Comparison of ENCODE assay signal across 22 cellular contexts in genomic region chr14:73815849-73816816, GRCh38. TPM values are rescaled to one million over a fixed set of nuclear protein-coding genes. Genes with fewer than 3 reads are reported as not detected.
DNase-seq lines count a peak whose midpoint lies in the region; ATAC-seq, FAIRE-seq and TF ChIP-seq lines count a peak whose summit lies in the region.
"Had no signal": no experiment of that assay in that cellular context is flagged by ENCODE, and none has a peak within 500 bp of the region (broad histone marks: within the 10 kb centered on the region; RNA-seq: fewer than 3 reads in every experiment).

No MANE protein-coding gene starts in this region.

- no peak overlapping the region for H2BK12ac ChIP-seq in mesenchymal stem cell (ENCODE audit: low read length in 2 of 2)

- H3K4me3 ChIP-seq in Loucy (ENCODE audit: low read length, poor library complexity, severe bottlenecking), result no peak overlapping the region
- H3K4me3 ChIP-seq in astrocyte (ENCODE audit: insufficient read depth, low read depth, low read length), result no peak overlapping the region
- no peak overlapping the region for H3K4me3 ChIP-seq in mesenchymal stem cell (ENCODE audit: insufficient read depth in 1 of 2, low read depth in 1 of 2, low read length in 2 of 2)
- H3K4me3 ChIP-seq: MG63, prostate gland had no signal

- no peaks in the 10 kb centered on the region for H3K9me3 ChIP-seq in Loucy (ENCODE audit: insufficient read depth, low read depth, low read length)
- H3K9me3 ChIP-seq in astrocyte (ENCODE audit: insufficient read depth, low read depth, low read length), result no peaks in the 10 kb centered on the region
- H3K9me3 ChIP-seq in mesenchymal stem cell (ENCODE audit: control insufficient read depth, low read length), result no peaks in the 10 kb centered on the region
- H3K9me3 ChIP-seq: MG63, prostate gland had no signal

- H2AFZ ChIP-seq in Loucy (ENCODE audit: low read length) (peak overlapping the region; percentile 25; the same call in 1 of the 2 replicates), astrocyte (ENCODE audit: low read depth, low read length) (no peak overlapping the region), mesenchymal stem cell (ENCODE audit: low read depth, low read length) (no peak overlapping the region)

- no peaks in the 10 kb centered on the region for H3F3A ChIP-seq in Loucy (ENCODE audit: low read depth)

- no peak overlapping the region for H3K4ac ChIP-seq in mesenchymal stem cell (ENCODE audit: low read depth in 1 of 2, low read length in 2 of 2)

- no peaks in the 10 kb centered on the region for H4K20me1 ChIP-seq in Loucy (ENCODE audit: insufficient read depth, low read length, poor library complexity, severe bottlenecking)
- H4K20me1 ChIP-seq in astrocyte (ENCODE audit: insufficient read depth, low read length), result no peaks in the 10 kb centered on the region

- H3K9me3 Mint-ChIP-seq in astrocyte (ENCODE audit: unreplicated experiment), result no peaks in the 10 kb centered on the region
- no peaks in the 10 kb centered on the region for H3K9me3 Mint-ChIP-seq in stimulated activated effector memory CD8-positive, alpha-beta T cell treated with anti-CD3 and anti-CD28 coated beads, Interleukin-12 subunit alpha, Interleukin-12 subunit beta, amount 100 ng/mL, for 72 hours
- H3K9me3 Mint-ChIP-seq: activated naive CD4-positive, alpha-beta T cell treated with anti-CD3 and anti-CD28 coated beads for 36 hours; CD8-positive, alpha-beta T cell; natural killer cell treated with Interleukin-12 subunit alpha and Interleukin-12 subunit beta and Interleukin-15 and Interleukin-18, amount 100 ng/mL, for 72 hours had no signal

- H2BK5ac ChIP-seq in mesenchymal stem cell (ENCODE audit: low read depth, low read length, poor library complexity, severe bottlenecking), result no peak overlapping the region

- no peak overlapping the region for H3K9ac ChIP-seq in Loucy (ENCODE audit: low read depth, low read length, poor library complexity, severe bottlenecking)
- no peak overlapping the region for H3K9ac ChIP-seq in astrocyte (ENCODE audit: low read length)
- no peak overlapping the region for H3K9ac ChIP-seq in mesenchymal stem cell (ENCODE audit: low read length)

- no peak overlapping the region for H3K4me3 Mint-ChIP-seq in astrocyte (ENCODE audit: unreplicated experiment)
- H3K4me3 Mint-ChIP-seq in stimulated activated effector memory CD8-positive, alpha-beta T cell treated with anti-CD3 and anti-CD28 coated beads, Interleukin-12 subunit alpha, Interleukin-12 subunit beta, amount 100 ng/mL, for 72 hours, result no peak overlapping the region
- H3K4me3 Mint-ChIP-seq: activated naive CD4-positive, alpha-beta T cell treated with anti-CD3 and anti-CD28 coated beads for 36 hours; CD8-positive, alpha-beta T cell; natural killer cell treated with Interleukin-12 subunit alpha and Interleukin-12 subunit beta and Interleukin-15 and Interleukin-18, amount 100 ng/mL, for 72 hours had no signal

- H3K4me1 ChIP-seq in Loucy (ENCODE audit: insufficient read depth, low read length, poor library complexity, severe bottlenecking), result peaks cover 1% of the 10 kb centered on the region
- H3K4me1 ChIP-seq in astrocyte (ENCODE audit: insufficient read depth, low read length), result peaks cover 5% of the 10 kb centered on the region
- no peaks in the 10 kb centered on the region for H3K4me1 ChIP-seq in mesenchymal stem cell (ENCODE audit: control insufficient read depth, insufficient read depth, low read depth, low read length)
- H3K4me1 ChIP-seq: prostate gland had no signal

- no peak for FAIRE-seq in astrocyte (lab: Jason Lieb, UNC)
- FAIRE-seq: small intestine had no signal

- no peak for TF ChIP-seq CTCF in Loucy (conservative IDR thresholded peaks at IDR 0.05; ENCODE audit: low read length)
- TF ChIP-seq CTCF in astrocyte (IDR thresholded peaks at IDR 0.05; ENCODE audit: insufficient read depth, low read depth, low read length), result no peak

- H2BK120ac ChIP-seq in mesenchymal stem cell (ENCODE audit: low read depth, low read length), result no peak overlapping the region

- H3K9me2 ChIP-seq in Loucy (replicated peaks; ENCODE audit: low read depth, low read length), result no peaks in the 10 kb centered on the region

- H4K91ac ChIP-seq in mesenchymal stem cell (ENCODE audit: low read length), result no peak overlapping the region

- H3K4me2 ChIP-seq in Loucy (ENCODE audit: low read depth, low read length, poor library complexity, severe bottlenecking) (no peak overlapping the region), astrocyte (ENCODE audit: low read length) (peak overlapping the region; percentile 7), mesenchymal stem cell (ENCODE audit: low read length, poor library complexity, severe bottlenecking) (no peak overlapping the region)

- H3K27me3 Mint-ChIP-seq in astrocyte (ENCODE audit: low read depth, unreplicated experiment), result peaks cover 2% of the 10 kb centered on the region

- H3K23ac ChIP-seq in mesenchymal stem cell (ENCODE audit: low read length in 2 of 2), result no peak overlapping the region

- WGBS in mesenchymal stem cell, result 76% methylated on average over 6 of the region's 10 CpGs

- no peak overlapping the region for H3K18ac ChIP-seq in mesenchymal stem cell (ENCODE audit: low read depth in 1 of 2, low read length in 2 of 2)

- no peaks in the 10 kb centered on the region for H3K79me2 ChIP-seq in Loucy (ENCODE audit: insufficient read depth, low read length)
- H3K79me2 ChIP-seq in astrocyte (ENCODE audit: insufficient read depth, low read length), result no peaks in the 10 kb centered on the region

- H3K4me1 Mint-ChIP-seq in astrocyte (ENCODE audit: low read depth, unreplicated experiment), result no peaks in the 10 kb centered on the region
- peaks cover 28% of the 10 kb centered on the region for H3K4me1 Mint-ChIP-seq in stimulated activated effector memory CD8-positive, alpha-beta T cell treated with anti-CD3 and anti-CD28 coated beads, Interleukin-12 subunit alpha, Interleukin-12 subunit beta, amount 100 ng/mL, for 72 hours

- no peaks in the 10 kb centered on the region for H3K79me1 ChIP-seq in mesenchymal stem cell (replicated peaks; ENCODE audit: low read length, poor library complexity, severe bottlenecking)

- H2AK5ac ChIP-seq in mesenchymal stem cell (ENCODE audit: low read length, severe bottlenecking), result no peak overlapping the region

- H3K36me3 Mint-ChIP-seq in astrocyte (ENCODE audit: low read depth, unreplicated experiment), result peaks cover 2% of the 10 kb centered on the region
- H3K36me3 Mint-ChIP-seq in stimulated activated effector memory CD8-positive, alpha-beta T cell treated with anti-CD3 and anti-CD28 coated beads, Interleukin-12 subunit alpha, Interleukin-12 subunit beta, amount 100 ng/mL, for 72 hours, result peaks cover 5% of the 10 kb centered on the region
- H3K36me3 Mint-ChIP-seq: CD8-positive, alpha-beta T cell; natural killer cell treated with Interleukin-12 subunit alpha and Interleukin-12 subunit beta and Interleukin-15 and Interleukin-18, amount 100 ng/mL, for 72 hours had no signal

- H3K27me3 ChIP-seq in Loucy (ENCODE audit: insufficient read depth, low read length, poor library complexity, severe bottlenecking), result no peaks in the 10 kb centered on the region
- H3K27me3 ChIP-seq in astrocyte (ENCODE audit: insufficient read depth, low read length), result no peaks in the 10 kb centered on the region
- no peaks in the 10 kb centered on the region for H3K27me3 ChIP-seq in mesenchymal stem cell (ENCODE audit: control insufficient read depth in 1 of 2, insufficient read depth in 1 of 2, low read length in 2 of 2)
- H3K27me3 ChIP-seq: MG63 had no signal

- H3K36me3 ChIP-seq in Loucy (ENCODE audit: insufficient read depth, low read length) (no peaks in the 10 kb centered on the region), astrocyte (ENCODE audit: insufficient read depth, low read length) (no peaks in the 10 kb centered on the region), mesenchymal stem cell (ENCODE audit: control insufficient read depth in 1 of 2, insufficient read depth in 2 of 2, low read depth in 1 of 2, low read length in 2 of 2) (no peaks in the 10 kb centered on the region)
- H3K36me3 ChIP-seq: MG63, prostate gland had no signal

- no peak overlapping the region for H3K14ac ChIP-seq in mesenchymal stem cell (ENCODE audit: low read length in 2 of 2)

- DNase-seq in astrocyte (ENCODE audit: low read depth) (peak; percentile 65), mesenchymal stem cell (peak; percentile 18), GM19240 (ENCODE audit: insufficient read length, low spot score) (no peak)
- DNase-seq in stimulated activated effector memory CD8-positive, alpha-beta T cell treated with anti-CD3 and anti-CD28 coated beads, Interleukin-12 subunit alpha, Interleukin-12 subunit beta, amount 100 ng/mL, for 72 hours (ENCODE audit: low spot score in 2 of 2), result no peak
- DNase-seq: activated naive CD4-positive, alpha-beta T cell treated with anti-CD3 and anti-CD28 coated beads for 36 hours; CD8-positive, alpha-beta T cell; effector memory CD4-positive, alpha-beta T cell; islet precursor cell; mammary epithelial cell; MG63; NCI-H1694 treated with DMSO at 0.1 percent for 48 hours; NCI-H446; small intestine; stimulated activated CD4-positive, alpha-beta T cell treated with anti-CD3 and anti-CD28 coated beads, Interleukin-4, amount 100 ng/mL, for 4 hours; substantia nigra; SW 1271 had no signal

- no peak overlapping the region for H2BK15ac ChIP-seq in mesenchymal stem cell (ENCODE audit: low read depth, poor library complexity, severe bottlenecking)

- no peak for ATAC-seq in stimulated activated effector memory CD8-positive, alpha-beta T cell treated with anti-CD3 and anti-CD28 coated beads, Interleukin-12 subunit alpha, Interleukin-12 subunit beta, amount 100 ng/mL, for 72 hours
- ATAC-seq in HG03432 (IDR thresholded peaks at IDR 0.05; ENCODE audit: unreplicated experiment) (no peak), HG03025 (IDR thresholded peaks at IDR 0.05; ENCODE audit: low FRiP score, unreplicated experiment) (no peak)
- ATAC-seq: CD8-positive, alpha-beta T cell; natural killer cell treated with Interleukin-12 subunit alpha and Interleukin-12 subunit beta and Interleukin-15 and Interleukin-18, amount 100 ng/mL, for 72 hours had no signal

- no peak overlapping the region for H4K8ac ChIP-seq in mesenchymal stem cell (ENCODE audit: low read length)

- H3K27ac ChIP-seq in astrocyte (ENCODE audit: low read depth, low read length) (no peak overlapping the region), mesenchymal stem cell (ENCODE audit: low read length, poor library complexity, severe bottlenecking) (no peak overlapping the region)
- H3K27ac ChIP-seq: prostate gland, RWPE1 had no signal

- no peak overlapping the region for H3K27ac Mint-ChIP-seq in astrocyte (ENCODE audit: unreplicated experiment)
- H3K27ac Mint-ChIP-seq in stimulated activated effector memory CD8-positive, alpha-beta T cell treated with anti-CD3 and anti-CD28 coated beads, Interleukin-12 subunit alpha, Interleukin-12 subunit beta, amount 100 ng/mL, for 72 hours, result peak overlapping the region; percentile 32
- H3K27ac Mint-ChIP-seq: activated naive CD4-positive, alpha-beta T cell treated with anti-CD3 and anti-CD28 coated beads for 36 hours; CD8-positive, alpha-beta T cell; natural killer cell treated with Interleukin-12 subunit alpha and Interleukin-12 subunit beta and Interleukin-15 and Interleukin-18, amount 100 ng/mL, for 72 hours had no signal

RNA-seq across cellular contexts. Expression of gene PTGR2, which starts 35.5 kb away (rescaled TPM):
- total RNA-seq in astrocyte, result 5.8 and 7.0 TPM in 2 replicates
- polyA plus RNA-seq in mesenchymal stem cell (2013, experiment 1 of 2), result 4.0 TPM
- 3.8 TPM for polyA plus RNA-seq in mesenchymal stem cell (2013, experiment 2 of 2)

Comparison
In these comparisons a context has a peak if more than half of its experiments do, and no peak if none do; other contexts are left out.
1. DNase-seq: peak in astrocyte (single experiment) and mesenchymal stem cell (single experiment); none in stimulated activated effector memory CD8-positive, alpha-beta T cell treated with anti-CD3 and anti-CD28 coated beads, Interleukin-12 subunit alpha, Interleukin-12 subunit beta, amount 100 ng/mL, for 72 hours (0 of 2) and GM19240 (single experiment).